1 cellular context compared by ENCODE assay signal in the genomic region with DNA sequence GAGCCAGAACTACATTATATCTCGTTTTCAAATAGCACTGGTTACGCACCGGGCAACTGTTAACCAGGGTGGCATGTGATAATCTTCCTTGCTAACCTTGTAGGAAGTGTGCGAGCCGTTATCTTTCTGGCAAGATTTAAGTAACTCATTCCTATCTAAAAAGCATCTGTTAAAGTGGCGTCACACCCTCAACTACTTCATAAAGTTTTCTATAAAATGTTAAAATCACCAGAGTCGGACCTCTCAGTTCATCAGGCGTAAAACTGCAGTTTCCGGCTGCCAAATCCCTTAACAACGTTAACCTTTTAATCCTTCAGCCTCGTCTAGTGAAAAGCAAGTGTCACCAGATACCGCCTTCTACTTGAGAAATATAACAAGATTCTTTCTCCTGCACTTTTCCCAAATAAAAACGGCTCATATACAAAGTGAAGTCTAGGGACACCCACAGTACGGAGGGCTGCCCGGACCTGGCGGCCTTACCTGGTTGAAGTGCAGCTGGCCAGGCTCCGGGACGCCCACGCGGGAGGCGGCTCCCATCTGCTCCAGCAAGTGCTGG.
A peak's percentile ranks its signal among the peaks of the same experiment; 100 is the strongest.
TF ChIP-seq lines count a peak whose summit lies in the region.

No MANE protein-coding gene starts in this region.

TF ChIP-seq in K562, 482 proteins besides CTCF, POLR2A, EP300 and RAD21 (continued from another document and continues in another):
- TF ChIP-seq, protein P1, sequence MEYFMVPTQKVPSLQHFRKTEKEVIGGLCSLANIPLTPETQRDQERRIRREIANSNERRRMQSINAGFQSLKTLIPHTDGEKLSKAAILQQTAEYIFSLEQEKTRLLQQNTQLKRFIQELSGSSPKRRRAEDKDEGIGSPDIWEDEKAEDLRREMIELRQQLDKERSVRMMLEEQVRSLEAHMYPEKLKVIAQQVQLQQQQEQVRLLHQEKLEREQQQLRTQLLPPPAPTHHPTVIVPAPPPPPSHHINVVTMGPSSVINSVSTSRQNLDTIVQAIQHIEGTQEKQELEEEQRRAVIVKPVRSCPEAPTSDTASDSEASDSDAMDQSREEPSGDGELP (CRISPR knock-in tag; IDR thresholded peaks at IDR 0.05; ENCODE audit: borderline replicate concordance): peak; percentile 75; the same call in 1 of the 2 replicates
- TF ChIP-seq, protein P2, sequence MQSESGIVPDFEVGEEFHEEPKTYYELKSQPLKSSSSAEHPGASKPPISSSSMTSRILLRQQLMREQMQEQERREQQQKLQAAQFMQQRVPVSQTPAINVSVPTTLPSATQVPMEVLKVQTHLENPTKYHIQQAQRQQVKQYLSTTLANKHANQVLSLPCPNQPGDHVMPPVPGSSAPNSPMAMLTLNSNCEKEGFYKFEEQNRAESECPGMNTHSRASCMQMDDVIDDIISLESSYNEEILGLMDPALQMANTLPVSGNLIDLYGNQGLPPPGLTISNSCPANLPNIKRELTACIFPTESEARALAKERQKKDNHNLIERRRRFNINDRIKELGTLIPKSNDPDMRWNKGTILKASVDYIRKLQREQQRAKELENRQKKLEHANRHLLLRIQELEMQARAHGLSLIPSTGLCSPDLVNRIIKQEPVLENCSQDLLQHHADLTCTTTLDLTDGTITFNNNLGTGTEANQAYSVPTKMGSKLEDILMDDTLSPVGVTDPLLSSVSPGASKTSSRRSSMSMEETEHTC (IDR thresholded peaks at IDR 0.05): no peak
- TF ChIP-seq POLR2G (IDR thresholded peaks at IDR 0.05; ENCODE audit: low read depth, low read length): no peak
- TF ChIP-seq MBD2 (IDR thresholded peaks at IDR 0.05; ENCODE audit: borderline replicate concordance, low read depth): no peak; the same call in 1 of the 2 replicates
- TF ChIP-seq, protein P3, sequence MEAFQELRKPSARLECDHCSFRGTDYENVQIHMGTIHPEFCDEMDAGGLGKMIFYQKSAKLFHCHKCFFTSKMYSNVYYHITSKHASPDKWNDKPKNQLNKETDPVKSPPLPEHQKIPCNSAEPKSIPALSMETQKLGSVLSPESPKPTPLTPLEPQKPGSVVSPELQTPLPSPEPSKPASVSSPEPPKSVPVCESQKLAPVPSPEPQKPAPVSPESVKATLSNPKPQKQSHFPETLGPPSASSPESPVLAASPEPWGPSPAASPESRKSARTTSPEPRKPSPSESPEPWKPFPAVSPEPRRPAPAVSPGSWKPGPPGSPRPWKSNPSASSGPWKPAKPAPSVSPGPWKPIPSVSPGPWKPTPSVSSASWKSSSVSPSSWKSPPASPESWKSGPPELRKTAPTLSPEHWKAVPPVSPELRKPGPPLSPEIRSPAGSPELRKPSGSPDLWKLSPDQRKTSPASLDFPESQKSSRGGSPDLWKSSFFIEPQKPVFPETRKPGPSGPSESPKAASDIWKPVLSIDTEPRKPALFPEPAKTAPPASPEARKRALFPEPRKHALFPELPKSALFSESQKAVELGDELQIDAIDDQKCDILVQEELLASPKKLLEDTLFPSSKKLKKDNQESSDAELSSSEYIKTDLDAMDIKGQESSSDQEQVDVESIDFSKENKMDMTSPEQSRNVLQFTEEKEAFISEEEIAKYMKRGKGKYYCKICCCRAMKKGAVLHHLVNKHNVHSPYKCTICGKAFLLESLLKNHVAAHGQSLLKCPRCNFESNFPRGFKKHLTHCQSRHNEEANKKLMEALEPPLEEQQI (IDR thresholded peaks at IDR 0.05): no peak
- peak in 1 of 2 experiments; percentile 58; a peak in 1 of 4 replicates for TF ChIP-seq SRF (CRISPR knock-in tag; IDR thresholded peaks at IDR 0.05)
- no peak for TF ChIP-seq MCM5 (IDR thresholded peaks at IDR 0.05; ENCODE audit: low read depth)
- no peak for TF ChIP-seq HNRNPH1 (optimal IDR thresholded peaks at IDR 0.05; ENCODE audit: low read depth, low read length)
- TF ChIP-seq TCF3 (CRISPR knock-in tag; IDR thresholded peaks at IDR 0.05): peak; percentile 54
- TF ChIP-seq RNF2 (IDR thresholded peaks at IDR 0.05): no peak; the same call in 1 of the 2 replicates
- no peak for TF ChIP-seq ZFP30 (CRISPR knock-in tag; IDR thresholded peaks at IDR 0.05; ENCODE audit: borderline replicate concordance)
- TF ChIP-seq, protein P4, sequence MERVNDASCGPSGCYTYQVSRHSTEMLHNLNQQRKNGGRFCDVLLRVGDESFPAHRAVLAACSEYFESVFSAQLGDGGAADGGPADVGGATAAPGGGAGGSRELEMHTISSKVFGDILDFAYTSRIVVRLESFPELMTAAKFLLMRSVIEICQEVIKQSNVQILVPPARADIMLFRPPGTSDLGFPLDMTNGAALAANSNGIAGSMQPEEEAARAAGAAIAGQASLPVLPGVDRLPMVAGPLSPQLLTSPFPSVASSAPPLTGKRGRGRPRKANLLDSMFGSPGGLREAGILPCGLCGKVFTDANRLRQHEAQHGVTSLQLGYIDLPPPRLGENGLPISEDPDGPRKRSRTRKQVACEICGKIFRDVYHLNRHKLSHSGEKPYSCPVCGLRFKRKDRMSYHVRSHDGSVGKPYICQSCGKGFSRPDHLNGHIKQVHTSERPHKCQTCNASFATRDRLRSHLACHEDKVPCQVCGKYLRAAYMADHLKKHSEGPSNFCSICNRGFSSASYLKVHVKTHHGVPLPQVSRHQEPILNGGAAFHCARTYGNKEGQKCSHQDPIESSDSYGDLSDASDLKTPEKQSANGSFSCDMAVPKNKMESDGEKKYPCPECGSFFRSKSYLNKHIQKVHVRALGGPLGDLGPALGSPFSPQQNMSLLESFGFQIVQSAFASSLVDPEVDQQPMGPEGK (CRISPR knock-in tag; IDR thresholded peaks at IDR 0.05; ENCODE audit: borderline replicate concordance): no peak
- TF ChIP-seq, protein P5, sequence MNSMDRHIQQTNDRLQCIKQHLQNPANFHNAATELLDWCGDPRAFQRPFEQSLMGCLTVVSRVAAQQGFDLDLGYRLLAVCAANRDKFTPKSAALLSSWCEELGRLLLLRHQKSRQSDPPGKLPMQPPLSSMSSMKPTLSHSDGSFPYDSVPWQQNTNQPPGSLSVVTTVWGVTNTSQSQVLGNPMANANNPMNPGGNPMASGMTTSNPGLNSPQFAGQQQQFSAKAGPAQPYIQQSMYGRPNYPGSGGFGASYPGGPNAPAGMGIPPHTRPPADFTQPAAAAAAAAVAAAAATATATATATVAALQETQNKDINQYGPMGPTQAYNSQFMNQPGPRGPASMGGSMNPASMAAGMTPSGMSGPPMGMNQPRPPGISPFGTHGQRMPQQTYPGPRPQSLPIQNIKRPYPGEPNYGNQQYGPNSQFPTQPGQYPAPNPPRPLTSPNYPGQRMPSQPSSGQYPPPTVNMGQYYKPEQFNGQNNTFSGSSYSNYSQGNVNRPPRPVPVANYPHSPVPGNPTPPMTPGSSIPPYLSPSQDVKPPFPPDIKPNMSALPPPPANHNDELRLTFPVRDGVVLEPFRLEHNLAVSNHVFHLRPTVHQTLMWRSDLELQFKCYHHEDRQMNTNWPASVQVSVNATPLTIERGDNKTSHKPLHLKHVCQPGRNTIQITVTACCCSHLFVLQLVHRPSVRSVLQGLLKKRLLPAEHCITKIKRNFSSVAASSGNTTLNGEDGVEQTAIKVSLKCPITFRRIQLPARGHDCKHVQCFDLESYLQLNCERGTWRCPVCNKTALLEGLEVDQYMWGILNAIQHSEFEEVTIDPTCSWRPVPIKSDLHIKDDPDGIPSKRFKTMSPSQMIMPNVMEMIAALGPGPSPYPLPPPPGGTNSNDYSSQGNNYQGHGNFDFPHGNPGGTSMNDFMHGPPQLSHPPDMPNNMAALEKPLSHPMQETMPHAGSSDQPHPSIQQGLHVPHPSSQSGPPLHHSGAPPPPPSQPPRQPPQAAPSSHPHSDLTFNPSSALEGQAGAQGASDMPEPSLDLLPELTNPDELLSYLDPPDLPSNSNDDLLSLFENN (IDR thresholded peaks at IDR 0.05; ENCODE audit: low read depth in 2 of 2, low read length in 2 of 2): no peak
- TF ChIP-seq, protein P6, sequence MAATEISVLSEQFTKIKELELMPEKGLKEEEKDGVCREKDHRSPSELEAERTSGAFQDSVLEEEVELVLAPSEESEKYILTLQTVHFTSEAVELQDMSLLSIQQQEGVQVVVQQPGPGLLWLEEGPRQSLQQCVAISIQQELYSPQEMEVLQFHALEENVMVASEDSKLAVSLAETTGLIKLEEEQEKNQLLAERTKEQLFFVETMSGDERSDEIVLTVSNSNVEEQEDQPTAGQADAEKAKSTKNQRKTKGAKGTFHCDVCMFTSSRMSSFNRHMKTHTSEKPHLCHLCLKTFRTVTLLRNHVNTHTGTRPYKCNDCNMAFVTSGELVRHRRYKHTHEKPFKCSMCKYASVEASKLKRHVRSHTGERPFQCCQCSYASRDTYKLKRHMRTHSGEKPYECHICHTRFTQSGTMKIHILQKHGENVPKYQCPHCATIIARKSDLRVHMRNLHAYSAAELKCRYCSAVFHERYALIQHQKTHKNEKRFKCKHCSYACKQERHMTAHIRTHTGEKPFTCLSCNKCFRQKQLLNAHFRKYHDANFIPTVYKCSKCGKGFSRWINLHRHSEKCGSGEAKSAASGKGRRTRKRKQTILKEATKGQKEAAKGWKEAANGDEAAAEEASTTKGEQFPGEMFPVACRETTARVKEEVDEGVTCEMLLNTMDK (IDR thresholded peaks at IDR 0.05; ENCODE audit: borderline replicate concordance, insufficient read depth, low read depth, low read length, poor library complexity, severe bottlenecking): no peak
- no peak for TF ChIP-seq MTA3 (IDR thresholded peaks at IDR 0.05; ENCODE audit: borderline replicate concordance)
- TF ChIP-seq, protein P7, sequence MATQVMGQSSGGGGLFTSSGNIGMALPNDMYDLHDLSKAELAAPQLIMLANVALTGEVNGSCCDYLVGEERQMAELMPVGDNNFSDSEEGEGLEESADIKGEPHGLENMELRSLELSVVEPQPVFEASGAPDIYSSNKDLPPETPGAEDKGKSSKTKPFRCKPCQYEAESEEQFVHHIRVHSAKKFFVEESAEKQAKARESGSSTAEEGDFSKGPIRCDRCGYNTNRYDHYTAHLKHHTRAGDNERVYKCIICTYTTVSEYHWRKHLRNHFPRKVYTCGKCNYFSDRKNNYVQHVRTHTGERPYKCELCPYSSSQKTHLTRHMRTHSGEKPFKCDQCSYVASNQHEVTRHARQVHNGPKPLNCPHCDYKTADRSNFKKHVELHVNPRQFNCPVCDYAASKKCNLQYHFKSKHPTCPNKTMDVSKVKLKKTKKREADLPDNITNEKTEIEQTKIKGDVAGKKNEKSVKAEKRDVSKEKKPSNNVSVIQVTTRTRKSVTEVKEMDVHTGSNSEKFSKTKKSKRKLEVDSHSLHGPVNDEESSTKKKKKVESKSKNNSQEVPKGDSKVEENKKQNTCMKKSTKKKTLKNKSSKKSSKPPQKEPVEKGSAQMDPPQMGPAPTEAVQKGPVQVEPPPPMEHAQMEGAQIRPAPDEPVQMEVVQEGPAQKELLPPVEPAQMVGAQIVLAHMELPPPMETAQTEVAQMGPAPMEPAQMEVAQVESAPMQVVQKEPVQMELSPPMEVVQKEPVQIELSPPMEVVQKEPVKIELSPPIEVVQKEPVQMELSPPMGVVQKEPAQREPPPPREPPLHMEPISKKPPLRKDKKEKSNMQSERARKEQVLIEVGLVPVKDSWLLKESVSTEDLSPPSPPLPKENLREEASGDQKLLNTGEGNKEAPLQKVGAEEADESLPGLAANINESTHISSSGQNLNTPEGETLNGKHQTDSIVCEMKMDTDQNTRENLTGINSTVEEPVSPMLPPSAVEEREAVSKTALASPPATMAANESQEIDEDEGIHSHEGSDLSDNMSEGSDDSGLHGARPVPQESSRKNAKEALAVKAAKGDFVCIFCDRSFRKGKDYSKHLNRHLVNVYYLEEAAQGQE (CRISPR knock-in tag; IDR thresholded peaks at IDR 0.05; ENCODE audit: low read depth): no peak
- TF ChIP-seq, protein P8, sequence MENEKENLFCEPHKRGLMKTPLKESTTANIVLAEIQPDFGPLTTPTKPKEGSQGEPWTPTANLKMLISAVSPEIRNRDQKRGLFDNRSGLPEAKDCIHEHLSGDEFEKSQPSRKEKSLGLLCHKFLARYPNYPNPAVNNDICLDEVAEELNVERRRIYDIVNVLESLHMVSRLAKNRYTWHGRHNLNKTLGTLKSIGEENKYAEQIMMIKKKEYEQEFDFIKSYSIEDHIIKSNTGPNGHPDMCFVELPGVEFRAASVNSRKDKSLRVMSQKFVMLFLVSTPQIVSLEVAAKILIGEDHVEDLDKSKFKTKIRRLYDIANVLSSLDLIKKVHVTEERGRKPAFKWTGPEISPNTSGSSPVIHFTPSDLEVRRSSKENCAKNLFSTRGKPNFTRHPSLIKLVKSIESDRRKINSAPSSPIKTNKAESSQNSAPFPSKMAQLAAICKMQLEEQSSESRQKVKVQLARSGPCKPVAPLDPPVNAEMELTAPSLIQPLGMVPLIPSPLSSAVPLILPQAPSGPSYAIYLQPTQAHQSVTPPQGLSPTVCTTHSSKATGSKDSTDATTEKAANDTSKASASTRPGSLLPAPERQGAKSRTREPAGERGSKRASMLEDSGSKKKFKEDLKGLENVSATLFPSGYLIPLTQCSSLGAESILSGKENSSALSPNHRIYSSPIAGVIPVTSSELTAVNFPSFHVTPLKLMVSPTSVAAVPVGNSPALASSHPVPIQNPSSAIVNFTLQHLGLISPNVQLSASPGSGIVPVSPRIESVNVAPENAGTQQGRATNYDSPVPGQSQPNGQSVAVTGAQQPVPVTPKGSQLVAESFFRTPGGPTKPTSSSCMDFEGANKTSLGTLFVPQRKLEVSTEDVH (IDR thresholded peaks at IDR 0.05; ENCODE audit: low read depth, partially characterized antibody): no peak
- TF ChIP-seq, protein P9, sequence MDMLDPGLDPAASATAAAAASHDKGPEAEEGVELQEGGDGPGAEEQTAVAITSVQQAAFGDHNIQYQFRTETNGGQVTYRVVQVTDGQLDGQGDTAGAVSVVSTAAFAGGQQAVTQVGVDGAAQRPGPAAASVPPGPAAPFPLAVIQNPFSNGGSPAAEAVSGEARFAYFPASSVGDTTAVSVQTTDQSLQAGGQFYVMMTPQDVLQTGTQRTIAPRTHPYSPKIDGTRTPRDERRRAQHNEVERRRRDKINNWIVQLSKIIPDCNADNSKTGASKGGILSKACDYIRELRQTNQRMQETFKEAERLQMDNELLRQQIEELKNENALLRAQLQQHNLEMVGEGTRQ (CRISPR knock-in tag; IDR thresholded peaks at IDR 0.05): no peak; the same call in 1 of the 2 replicates
- TF ChIP-seq CSDE1 (IDR thresholded peaks at IDR 0.05): no peak
- no peak for TF ChIP-seq ZBTB7A (IDR thresholded peaks at IDR 0.05; ENCODE audit: borderline replicate concordance, control insufficient read depth, low read depth, low read length)
- TF ChIP-seq, protein P10, sequence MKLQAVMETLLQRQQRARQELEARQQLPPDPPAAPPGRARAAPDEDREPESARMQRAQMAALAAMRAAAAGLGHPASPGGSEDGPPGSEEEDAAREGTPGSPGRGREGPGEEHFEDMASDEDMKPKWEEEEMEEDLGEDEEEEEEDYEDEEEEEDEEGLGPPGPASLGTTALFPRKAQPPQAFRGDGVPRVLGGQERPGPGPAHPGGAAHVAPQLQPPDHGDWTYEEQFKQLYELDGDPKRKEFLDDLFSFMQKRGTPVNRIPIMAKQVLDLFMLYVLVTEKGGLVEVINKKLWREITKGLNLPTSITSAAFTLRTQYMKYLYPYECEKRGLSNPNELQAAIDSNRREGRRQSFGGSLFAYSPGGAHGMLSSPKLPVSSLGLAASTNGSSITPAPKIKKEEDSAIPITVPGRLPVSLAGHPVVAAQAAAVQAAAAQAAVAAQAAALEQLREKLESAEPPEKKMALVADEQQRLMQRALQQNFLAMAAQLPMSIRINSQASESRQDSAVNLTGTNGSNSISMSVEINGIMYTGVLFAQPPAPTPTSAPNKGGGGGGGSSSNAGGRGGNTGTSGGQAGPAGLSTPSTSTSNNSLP (IDR thresholded peaks at IDR 0.05; ENCODE audit: borderline replicate concordance, low read depth, low read length): no peak
- no peak; the same call in 1 of the 2 replicates for TF ChIP-seq POLR2AphosphoS5 (IDR thresholded peaks at IDR 0.05; ENCODE audit: control insufficient read depth, insufficient read depth, low read depth, low read length)
